In the genomic region with DNA sequence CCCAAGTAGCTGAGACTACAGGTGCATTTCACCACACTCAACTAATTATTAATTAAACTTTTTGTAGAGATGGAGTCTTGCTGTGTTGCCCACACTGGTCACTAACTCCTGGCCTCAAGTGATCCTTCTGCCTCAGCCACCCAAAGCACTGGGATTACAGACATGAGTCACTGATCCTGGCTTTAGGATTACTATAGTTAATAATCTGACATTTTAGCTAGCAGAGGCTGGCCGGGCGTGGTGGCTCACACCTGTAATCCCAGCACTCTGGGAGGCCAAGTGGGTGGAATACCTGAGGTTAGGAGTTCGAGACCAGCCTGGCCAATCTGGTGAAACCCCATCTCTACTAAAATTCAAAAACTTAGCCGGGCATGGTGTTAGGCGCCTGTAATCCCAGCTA, we compare ENCODE assay signal across 17 cellular contexts. TPM values are rescaled to one million over a fixed set of nuclear protein-coding genes. Genes with fewer than 3 reads are reported as not detected.
DNase-seq lines count a peak whose midpoint lies in the region; ATAC-seq, FAIRE-seq and TF ChIP-seq lines count a peak whose summit lies in the region.
"Had no signal": no experiment of that assay in that cellular context is flagged by ENCODE, and none has a peak within 500 bp of the region (broad histone marks: within the 10 kb centered on the region; RNA-seq: fewer than 3 reads in every experiment).

No MANE protein-coding gene starts in this region.

- peaks cover 3% of the 10 kb centered on the region for H3K9me3 Mint-ChIP-seq in CD8-positive, alpha-beta T cell
- no peaks in the 10 kb centered on the region for H3K9me3 Mint-ChIP-seq in activated T-helper 17 cell treated with anti-CD3 and anti-CD28 coated beads, Interleukin-2, amount 50 U/mL, for 72 hours
- H3K9me3 Mint-ChIP-seq in naive thymus-derived CD4-positive, alpha-beta T cell, result peaks cover 0 to 10% (median 2%) of the 10 kb centered on the region in 11 donors

- no peaks in the 10 kb centered on the region for H3K27me3 Mint-ChIP-seq in CD8-positive, alpha-beta T cell (ENCODE audit: low read depth)
- H3K27me3 Mint-ChIP-seq in activated T-helper 17 cell treated with anti-CD3 and anti-CD28 coated beads, Interleukin-2, amount 50 U/mL, for 72 hours, result no peaks in the 10 kb centered on the region
- no peaks in the 10 kb centered on the region for H3K27me3 Mint-ChIP-seq in naive thymus-derived CD4-positive, alpha-beta T cell
- H3K27me3 Mint-ChIP-seq: CD8-positive, alpha-beta memory T cell had no signal

- POLR2A ChIA-PET in A549 (lab: Yijun Ruan, JAX), result interaction anchor here (0.6 kb wide), 1 partner anchor 134 kb away, joined by 3 read pairs; no protein-coding TSS in a partner anchor
- POLR2A ChIA-PET in CD8-positive, alpha-beta T cell (lab: Charles Lee), result interaction anchor here (1.1 kb wide), 1 partner anchor 107 kb away, joined by 3 read pairs; a partner anchor contains a TSS
- POLR2A ChIA-PET in naive thymus-derived CD4-positive, alpha-beta T cell (lab: Charles Lee), result interaction anchor here (0.6 kb wide), 1 partner anchor 422 kb away, joined by 3 read pairs; no protein-coding TSS in a partner anchor

- no peak for TF ChIP-seq RAD21 in A549 (conservative IDR thresholded peaks at IDR 0.05 in 1 of 2, IDR thresholded peaks at IDR 0.05 in 1 of 2)

- ATAC-seq in A549, result peak in 1 of 2 experiments; percentile 8; a peak in 1 of 6 replicates
- no peak for ATAC-seq in CD8-positive, alpha-beta T cell
- no peak for ATAC-seq in activated T-helper 17 cell treated with anti-CD3 and anti-CD28 coated beads, Interleukin-2, amount 50 U/mL, for 72 hours (replicated peaks)
- no peak for ATAC-seq in naive thymus-derived CD4-positive, alpha-beta T cell
- ATAC-seq in GM19324 (IDR thresholded peaks at IDR 0.05; ENCODE audit: low FRiP score, unreplicated experiment), result no peak

- H3K4me1 ChIP-seq in A549, result peaks cover 25% of the 10 kb centered on the region
- peaks cover 34% of the 10 kb centered on the region for H3K4me1 ChIP-seq in CD8-positive, alpha-beta T cell (ENCODE audit: insufficient read depth, low read length)
- H3K4me1 ChIP-seq in naive thymus-derived CD4-positive, alpha-beta T cell (ENCODE audit: control insufficient read depth in 2 of 2, insufficient read depth in 2 of 2, low read length in 2 of 2), result peaks cover 12 to 25% of the 10 kb centered on the region in 2 donors
- H3K4me1 ChIP-seq: BE2C had no signal

- no peak overlapping the region for H3K4me3 ChIP-seq in A549
- H3K4me3 ChIP-seq in CD8-positive, alpha-beta T cell (ENCODE audit: low read depth, low read length), result no peak overlapping the region
- no peak overlapping the region for H3K4me3 ChIP-seq in naive thymus-derived CD4-positive, alpha-beta T cell (ENCODE audit: low read length)
- H3K4me3 ChIP-seq: GM23248 had no signal

- H3K27ac ChIP-seq in A549, result peak overlapping the region in 1 of 2 experiments; percentile 11; a peak in 1 of 6 replicates
- H3K27ac ChIP-seq in CD8-positive, alpha-beta T cell (ENCODE audit: low read depth, low read length), result no peak overlapping the region
- H3K27ac ChIP-seq in naive thymus-derived CD4-positive, alpha-beta T cell (ENCODE audit: low read depth, low read length), result no peak overlapping the region
- H3K27ac ChIP-seq: C4-2B, GM23248 had no signal

- DNase-seq in A549 (ENCODE audit: low read depth in 1 of 2, low spot score in 1 of 2), result peak in 1 of 2 experiments; percentile 29
- DNase-seq in CD8-positive, alpha-beta T cell, result no peak
- DNase-seq in naive thymus-derived CD4-positive, alpha-beta T cell, result no peak
- no peak for DNase-seq in GM20000 (ENCODE audit: low spot score)
- no peak for DNase-seq in NK-92 (lab: John Stamatoyannopoulos, UW; ENCODE audit: unreplicated experiment)
- DNase-seq: BE2C; Caco-2; CD8-positive, alpha-beta memory T cell; DND-41; GDM1; GM23248; H7 had no signal

- no peak for TF ChIP-seq POLR2A in A549 (IDR thresholded peaks at IDR 0.05; ENCODE audit: low read length)

- H3K4me1 Mint-ChIP-seq in CD8-positive, alpha-beta T cell (ENCODE audit: low read depth), result peaks cover 61% of the 10 kb centered on the region
- peaks cover 44% of the 10 kb centered on the region for H3K4me1 Mint-ChIP-seq in activated T-helper 17 cell treated with anti-CD3 and anti-CD28 coated beads, Interleukin-2, amount 50 U/mL, for 72 hours
- peaks cover 39 to 77% (median 64%) of the 10 kb centered on the region in 7 donors for H3K4me1 Mint-ChIP-seq in naive thymus-derived CD4-positive, alpha-beta T cell

- 77% methylated on average over 5 of the region's 5 CpGs for WGBS in A549 (ENCODE audit: missing lambda C conversion rate)

- H3K9me3 ChIP-seq in A549, result no peaks in the 10 kb centered on the region
- H3K9me3 ChIP-seq in CD8-positive, alpha-beta T cell (ENCODE audit: low read length), result no peaks in the 10 kb centered on the region
- no peaks in the 10 kb centered on the region for H3K9me3 ChIP-seq in naive thymus-derived CD4-positive, alpha-beta T cell (ENCODE audit: control insufficient read depth in 2 of 3, low read length in 3 of 3)
- H3K9me3 ChIP-seq: BE2C, Caco-2 had no signal

- TF ChIP-seq EP300 in A549 (IDR thresholded peaks at IDR 0.05), result no peak

- H3K36me3 Mint-ChIP-seq in CD8-positive, alpha-beta T cell, result peaks cover 8% of the 10 kb centered on the region
- H3K36me3 Mint-ChIP-seq in activated T-helper 17 cell treated with anti-CD3 and anti-CD28 coated beads, Interleukin-2, amount 50 U/mL, for 72 hours (ENCODE audit: low read depth), result no peaks in the 10 kb centered on the region
- peaks cover 0 to 11% (median 8%) of the 10 kb centered on the region in 5 donors for H3K36me3 Mint-ChIP-seq in naive thymus-derived CD4-positive, alpha-beta T cell

- H3K4me2 ChIP-seq in A549, result no peak overlapping the region

- H3K36me3 ChIP-seq in CD8-positive, alpha-beta T cell (ENCODE audit: insufficient read depth, low read length), result no peaks in the 10 kb centered on the region
- H3K36me3 ChIP-seq in naive thymus-derived CD4-positive, alpha-beta T cell (ENCODE audit: control insufficient read depth in 2 of 3, insufficient read depth in 3 of 3, low read length in 3 of 3), result no peaks in the 10 kb centered on the region
- H3K36me3 ChIP-seq: BE2C had no signal

- intact Hi-C loops in CD8-positive, alpha-beta T cell (cut with DNase I, micrococcal nuclease), result loop anchor here in 1 of 2 experiments (1.0 kb wide), 1 partner anchor 105 kb away; no protein-coding TSS in a partner anchor
- intact Hi-C loops in naive thymus-derived CD4-positive, alpha-beta T cell (cut with micrococcal nuclease), result no loop called here

- H3K27ac Mint-ChIP-seq in CD8-positive, alpha-beta T cell, result peak overlapping the region; percentile 70
- peak overlapping the region; percentile 49 for H3K27ac Mint-ChIP-seq in activated T-helper 17 cell treated with anti-CD3 and anti-CD28 coated beads, Interleukin-2, amount 50 U/mL, for 72 hours
- H3K27ac Mint-ChIP-seq in naive thymus-derived CD4-positive, alpha-beta T cell, result peak overlapping the region in 5 of 9 donors; percentile 32 to 82 (median 74)

- CTCF ChIA-PET in A549 (lab: Yijun Ruan, JAX), result interaction anchor here (0.6 to 1.6 kb wide), 3 partner anchors 8 to 75 kb away, joined by 3 to 6 read pairs (median 3); no protein-coding TSS in a partner anchor
- CTCF ChIA-PET in CD8-positive, alpha-beta T cell (lab: Charles Lee), result interaction anchor here (2.0 kb wide), 1 partner anchor 10 kb away, joined by 4 read pairs; no protein-coding TSS in a partner anchor
- CTCF ChIA-PET in naive thymus-derived CD4-positive, alpha-beta T cell (lab: Charles Lee), result interaction anchor here (0.5 to 1.2 kb wide), 2 partner anchors 24 to 139 kb away, joined by 3 read pairs; no protein-coding TSS in a partner anchor

- H3K4me3 Mint-ChIP-seq in CD8-positive, alpha-beta T cell, result no peak overlapping the region
- H3K4me3 Mint-ChIP-seq in activated T-helper 17 cell treated with anti-CD3 and anti-CD28 coated beads, Interleukin-2, amount 50 U/mL, for 72 hours, result no peak overlapping the region
- no peak overlapping the region for H3K4me3 Mint-ChIP-seq in naive thymus-derived CD4-positive, alpha-beta T cell
- H3K4me3 Mint-ChIP-seq: CD8-positive, alpha-beta memory T cell had no signal

- no peaks in the 10 kb centered on the region for H3K27me3 ChIP-seq in CD8-positive, alpha-beta T cell (ENCODE audit: insufficient read depth, low read length)
- no peaks in the 10 kb centered on the region for H3K27me3 ChIP-seq in naive thymus-derived CD4-positive, alpha-beta T cell (ENCODE audit: control insufficient read depth in 2 of 2, insufficient read depth in 2 of 2, low read length in 2 of 2)
- H3K27me3 ChIP-seq: BE2C had no signal

- TF ChIP-seq CTCF in A549 (IDR thresholded peaks at IDR 0.05) (no peak), GM20000 (IDR thresholded peaks at IDR 0.05; ENCODE audit: extremely low read depth, missing control alignments) (no peak)
- no peak for TF ChIP-seq CTCF in CD8-positive, alpha-beta T cell (IDR thresholded peaks at IDR 0.05)

- FAIRE-seq in A549 (lab: Jason Lieb, UNC), result no peak
- FAIRE-seq: A204.1, GM19239 had no signal

TF ChIP-seq in A549, 52 proteins besides CTCF, POLR2A, EP300 and RAD21:
- TF ChIP-seq FOSL2 (IDR thresholded peaks at IDR 0.05) (no peak), FOSL2 (CRISPR knock-in tag; IDR thresholded peaks at IDR 0.05) (0 out of 2 replicates have a peak, but pooled peaks have one; percentile 11)
- TF ChIP-seq, protein P1, sequence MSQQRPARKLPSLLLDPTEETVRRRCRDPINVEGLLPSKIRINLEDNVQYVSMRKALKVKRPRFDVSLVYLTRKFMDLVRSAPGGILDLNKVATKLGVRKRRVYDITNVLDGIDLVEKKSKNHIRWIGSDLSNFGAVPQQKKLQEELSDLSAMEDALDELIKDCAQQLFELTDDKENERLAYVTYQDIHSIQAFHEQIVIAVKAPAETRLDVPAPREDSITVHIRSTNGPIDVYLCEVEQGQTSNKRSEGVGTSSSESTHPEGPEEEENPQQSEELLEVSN (IDR thresholded peaks at IDR 0.05; ENCODE audit: borderline replicate concordance, low read depth), result no peak

RNA-seq across cellular contexts. Expression of a gene that starts 39.5 kb away (rescaled TPM):
- polyA plus RNA-seq in A549 (2011; rRNA removed) (132 TPM in 2 replicates), A549 (2017; fragmentation: RNase III; extraction: RNeasy Plus Mini Kit Qiagen cat#74134 plus additional on column Dnase treatment) (47.7 to 50.7 TPM (median 48.2 TPM) in 3 replicates)
- polyA plus RNA-seq in A549 (2012; cell fraction: cytosol; rRNA removed), result 23.8 and 26.5 TPM in 2 replicates
- 35.8 and 62.6 TPM in 2 replicates for polyA plus RNA-seq in A549 (2012; cell fraction: nucleus; rRNA removed)
- 178 and 191 TPM in 2 replicates for polyA minus RNA-seq in A549 (2011; rRNA and poly(A)+ RNA removed)
- 100 to 1,000 TPM in 1 of 2 experiments, 10 to 100 TPM in 1; 99.6 to 103 TPM for total RNA-seq in CD8-positive, alpha-beta T cell
- total RNA-seq in activated T-helper 17 cell treated with anti-CD3 and anti-CD28 coated beads, Interleukin-2, amount 50 U/mL, for 72 hours, result 100 to 1,000 TPM in 1 of 2 donors, 10 to 100 TPM in 1; 98.5 to 121 TPM
- 100 to 1,000 TPM; 109 to 186 (median 165) TPM for total RNA-seq in naive thymus-derived CD4-positive, alpha-beta T cell
- polyA plus RNA-seq in naive thymus-derived CD4-positive, alpha-beta T cell, result 10 to 100 TPM; 15.3 to 20.4 TPM
